In the genomic region with DNA sequence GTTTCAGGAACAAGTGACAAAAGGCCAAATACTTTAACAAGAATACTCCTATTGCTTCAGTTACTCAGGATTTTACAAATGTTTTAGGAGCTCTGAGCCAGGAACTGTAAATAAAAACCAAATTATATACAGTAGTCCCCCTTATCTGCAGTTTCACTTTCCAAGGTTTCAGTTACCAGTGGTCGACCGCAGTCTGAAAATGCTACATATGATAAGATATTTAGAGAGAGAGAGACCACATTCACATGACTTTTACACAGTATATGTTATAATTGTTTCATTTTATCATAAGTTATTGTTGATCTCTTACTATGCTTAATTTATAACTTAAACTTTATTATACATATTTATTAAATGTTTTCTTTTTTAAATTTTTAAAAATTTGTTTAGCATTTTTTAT, we compare ENCODE assay signal across 31 cellular contexts.
"Had no signal": no experiment of that assay in that cellular context is flagged by ENCODE, and none has a peak within 500 bp of the region (broad histone marks: within the 10 kb centered on the region; RNA-seq: fewer than 3 reads in every experiment).

No MANE protein-coding gene starts in this region.

- ATAC-seq: activated CD8-positive, alpha-beta memory T cell treated with anti-CD3 and anti-CD28 coated beads, Interleukin-2, amount 10 ng/mL, durations not matched to agents 7 days and 5 days; activated T-helper 17 cell treated with anti-CD3 and anti-CD28 coated beads, Interleukin-2, amount 50 U/mL, for 72 hours; Panc1 had no signal

- H3K4me3 Mint-ChIP-seq: activated CD4-positive, alpha-beta memory T cell treated with anti-CD3 and anti-CD28 coated beads, Interleukin-2, amount 10 ng/mL, durations not matched to agents 7 days and 5 days; activated CD8-positive, alpha-beta memory T cell treated with anti-CD3 and anti-CD28 coated beads, Interleukin-2, amount 10 ng/mL, durations not matched to agents 7 days and 5 days; activated naive CD8-positive, alpha-beta T cell treated with anti-CD3 and anti-CD28 coated beads for 36 hours; activated T-helper 17 cell treated with anti-CD3 and anti-CD28 coated beads, Interleukin-2, amount 50 U/mL, for 72 hours had no signal

- H3K27ac ChIP-seq: brain microvascular endothelial cell, SJCRH30, SK-N-MC, WERI-Rb-1 had no signal

- H3K27me3 ChIP-seq: brain microvascular endothelial cell, SJCRH30 had no signal

- H3K36me3 Mint-ChIP-seq: activated CD8-positive, alpha-beta memory T cell treated with anti-CD3 and anti-CD28 coated beads, Interleukin-2, amount 10 ng/mL, durations not matched to agents 7 days and 5 days; activated naive CD8-positive, alpha-beta T cell treated with anti-CD3 and anti-CD28 coated beads for 36 hours had no signal

- H3K27me3 Mint-ChIP-seq: activated CD4-positive, alpha-beta memory T cell treated with anti-CD3 and anti-CD28 coated beads, Interleukin-2, amount 10 ng/mL, durations not matched to agents 7 days and 5 days; activated CD8-positive, alpha-beta memory T cell treated with anti-CD3 and anti-CD28 coated beads, Interleukin-2, amount 10 ng/mL, durations not matched to agents 7 days and 5 days had no signal

- H3K27ac Mint-ChIP-seq: activated CD4-positive, alpha-beta memory T cell treated with anti-CD3 and anti-CD28 coated beads, Interleukin-2, amount 10 ng/mL, durations not matched to agents 7 days and 5 days; activated CD8-positive, alpha-beta memory T cell treated with anti-CD3 and anti-CD28 coated beads, Interleukin-2, amount 10 ng/mL, durations not matched to agents 7 days and 5 days; activated naive CD8-positive, alpha-beta T cell treated with anti-CD3 and anti-CD28 coated beads for 36 hours; activated T-helper 17 cell treated with anti-CD3 and anti-CD28 coated beads, Interleukin-2, amount 50 U/mL, for 72 hours had no signal

- H3K4me3 ChIP-seq: MG63, SJCRH30, SK-N-MC had no signal

- H3K4me1 Mint-ChIP-seq: activated CD4-positive, alpha-beta memory T cell treated with anti-CD3 and anti-CD28 coated beads, Interleukin-2, amount 10 ng/mL, durations not matched to agents 7 days and 5 days; activated CD8-positive, alpha-beta memory T cell treated with anti-CD3 and anti-CD28 coated beads, Interleukin-2, amount 10 ng/mL, durations not matched to agents 7 days and 5 days; activated naive CD8-positive, alpha-beta T cell treated with anti-CD3 and anti-CD28 coated beads for 36 hours; activated T-helper 17 cell treated with anti-CD3 and anti-CD28 coated beads, Interleukin-2, amount 50 U/mL, for 72 hours had no signal

- H3K9me3 Mint-ChIP-seq: activated CD4-positive, alpha-beta memory T cell treated with anti-CD3 and anti-CD28 coated beads, Interleukin-2, amount 10 ng/mL, durations not matched to agents 7 days and 5 days; activated naive CD8-positive, alpha-beta T cell treated with anti-CD3 and anti-CD28 coated beads for 36 hours; activated T-helper 17 cell treated with anti-CD3 and anti-CD28 coated beads, Interleukin-2, amount 50 U/mL, for 72 hours had no signal

- DNase-seq: activated CD4-positive, alpha-beta memory T cell treated with anti-CD3 and anti-CD28 coated beads, Interleukin-2, amount 10 ng/mL, durations not matched to agents 7 days and 5 days; activated CD4-positive, alpha-beta T cell treated with anti-CD3 and anti-CD28 coated beads for 1 hour; activated CD4-positive, alpha-beta T cell treated with anti-CD3 and anti-CD28 coated beads for 48 hours; activated CD4-positive, CD25-positive, alpha-beta regulatory T cell; activated CD8-positive, alpha-beta memory T cell treated with anti-CD3 and anti-CD28 coated beads for 24 hours; activated CD8-positive, alpha-beta memory T cell treated with anti-CD3 and anti-CD28 coated beads, Interleukin-2, amount 10 ng/mL, durations not matched to agents 7 days and 5 days; activated CD8-positive, alpha-beta memory T cell treated with anti-CD3 and anti-CD28 coated beads, Interleukin-2, amount 50 U/mL, for 48 hours; activated effector memory CD4-positive, alpha-beta T cell treated with anti-CD3 and anti-CD28 coated beads, Interleukin-2, amount 50 U/mL, for 16 hours; activated naive CD4-positive, alpha-beta T cell; activated naive CD4-positive, alpha-beta T cell treated with anti-CD3 and anti-CD28 coated beads, Interleukin-2, amount 50 U/mL, for 16 hours; activated naive CD8-positive, alpha-beta T cell treated with anti-CD3 and anti-CD28 coated beads for 36 hours; activated T-cell treated with anti-CD3 and anti-CD28 coated beads, Interleukin-2, amount 50 U/mL, for 48 hours; amniotic stem cell; aorta; brain microvascular endothelial cell; central memory CD4-positive, alpha-beta T cell; MG63; NCI-H1048; NCI-H1436 treated with DMSO at 0.1 percent for 48 hours; NCI-H1694 treated with DMSO at 0.1 percent for 48 hours; NCI-H2029; NCI-H510A; NCI-H526; NCI-H748 treated with DMSO at 0.1 percent for 48 hours; SHP77; SJCRH30; T1000; WERI-Rb-1 had no signal

- H3K36me3 ChIP-seq: brain microvascular endothelial cell, MG63, SJCRH30, WERI-Rb-1 had no signal

- H3K9me3 ChIP-seq: MG63, SJCRH30 had no signal
